1 cellular context compared by ENCODE assay signal in the genomic region with DNA sequence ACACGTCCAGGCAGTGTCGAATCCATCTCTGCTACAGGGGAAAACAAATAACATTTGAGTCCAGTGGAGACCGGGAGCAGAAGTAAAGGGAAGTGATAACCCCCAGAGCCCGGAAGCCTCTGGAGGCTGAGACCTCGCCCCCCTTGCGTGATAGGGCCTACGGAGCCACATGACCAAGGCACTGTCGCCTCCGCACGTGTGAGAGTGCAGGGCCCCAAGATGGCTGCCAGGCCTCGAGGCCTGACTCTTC.
TF ChIP-seq lines count a peak whose summit lies in the region.

No MANE protein-coding gene starts in this region.

TF ChIP-seq in HCT116, 20 proteins besides CTCF, POLR2A, EP300 and RAD21 (continued from another document):
- TF ChIP-seq, protein P1, sequence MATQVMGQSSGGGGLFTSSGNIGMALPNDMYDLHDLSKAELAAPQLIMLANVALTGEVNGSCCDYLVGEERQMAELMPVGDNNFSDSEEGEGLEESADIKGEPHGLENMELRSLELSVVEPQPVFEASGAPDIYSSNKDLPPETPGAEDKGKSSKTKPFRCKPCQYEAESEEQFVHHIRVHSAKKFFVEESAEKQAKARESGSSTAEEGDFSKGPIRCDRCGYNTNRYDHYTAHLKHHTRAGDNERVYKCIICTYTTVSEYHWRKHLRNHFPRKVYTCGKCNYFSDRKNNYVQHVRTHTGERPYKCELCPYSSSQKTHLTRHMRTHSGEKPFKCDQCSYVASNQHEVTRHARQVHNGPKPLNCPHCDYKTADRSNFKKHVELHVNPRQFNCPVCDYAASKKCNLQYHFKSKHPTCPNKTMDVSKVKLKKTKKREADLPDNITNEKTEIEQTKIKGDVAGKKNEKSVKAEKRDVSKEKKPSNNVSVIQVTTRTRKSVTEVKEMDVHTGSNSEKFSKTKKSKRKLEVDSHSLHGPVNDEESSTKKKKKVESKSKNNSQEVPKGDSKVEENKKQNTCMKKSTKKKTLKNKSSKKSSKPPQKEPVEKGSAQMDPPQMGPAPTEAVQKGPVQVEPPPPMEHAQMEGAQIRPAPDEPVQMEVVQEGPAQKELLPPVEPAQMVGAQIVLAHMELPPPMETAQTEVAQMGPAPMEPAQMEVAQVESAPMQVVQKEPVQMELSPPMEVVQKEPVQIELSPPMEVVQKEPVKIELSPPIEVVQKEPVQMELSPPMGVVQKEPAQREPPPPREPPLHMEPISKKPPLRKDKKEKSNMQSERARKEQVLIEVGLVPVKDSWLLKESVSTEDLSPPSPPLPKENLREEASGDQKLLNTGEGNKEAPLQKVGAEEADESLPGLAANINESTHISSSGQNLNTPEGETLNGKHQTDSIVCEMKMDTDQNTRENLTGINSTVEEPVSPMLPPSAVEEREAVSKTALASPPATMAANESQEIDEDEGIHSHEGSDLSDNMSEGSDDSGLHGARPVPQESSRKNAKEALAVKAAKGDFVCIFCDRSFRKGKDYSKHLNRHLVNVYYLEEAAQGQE (IDR thresholded peaks at IDR 0.05; ENCODE audit: low read depth), result no peak
- TF ChIP-seq, protein P2, sequence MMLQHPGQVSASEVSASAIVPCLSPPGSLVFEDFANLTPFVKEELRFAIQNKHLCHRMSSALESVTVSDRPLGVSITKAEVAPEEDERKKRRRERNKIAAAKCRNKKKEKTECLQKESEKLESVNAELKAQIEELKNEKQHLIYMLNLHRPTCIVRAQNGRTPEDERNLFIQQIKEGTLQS (IDR thresholded peaks at IDR 0.05), result no peak
- TF ChIP-seq SIN3A (IDR thresholded peaks at IDR 0.05; ENCODE audit: low read depth), result peak; percentile 94
- TF ChIP-seq, protein P3, sequence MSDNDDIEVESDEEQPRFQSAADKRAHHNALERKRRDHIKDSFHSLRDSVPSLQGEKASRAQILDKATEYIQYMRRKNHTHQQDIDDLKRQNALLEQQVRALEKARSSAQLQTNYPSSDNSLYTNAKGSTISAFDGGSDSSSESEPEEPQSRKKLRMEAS (IDR thresholded peaks at IDR 0.05), result peak; percentile 100
- no peak for TF ChIP-seq CEBPB (IDR thresholded peaks at IDR 0.05; ENCODE audit: low read depth)
- TF ChIP-seq POLR2AphosphoS5 (IDR thresholded peaks at IDR 0.05; ENCODE audit: low read depth, low read length), result no peak
- peak; percentile 96 for TF ChIP-seq YY1 (IDR thresholded peaks at IDR 0.05; ENCODE audit: extremely low read depth, insufficient replicate concordance, low read depth, low read length)
- no peak for TF ChIP-seq SRF (IDR thresholded peaks at IDR 0.05; ENCODE audit: low read depth)
- 0 out of 2 replicates have a peak, but pooled peaks have one; percentile 70 for TF ChIP-seq CBX3 (IDR thresholded peaks at IDR 0.05; ENCODE audit: low read depth)
- TF ChIP-seq, protein P4, sequence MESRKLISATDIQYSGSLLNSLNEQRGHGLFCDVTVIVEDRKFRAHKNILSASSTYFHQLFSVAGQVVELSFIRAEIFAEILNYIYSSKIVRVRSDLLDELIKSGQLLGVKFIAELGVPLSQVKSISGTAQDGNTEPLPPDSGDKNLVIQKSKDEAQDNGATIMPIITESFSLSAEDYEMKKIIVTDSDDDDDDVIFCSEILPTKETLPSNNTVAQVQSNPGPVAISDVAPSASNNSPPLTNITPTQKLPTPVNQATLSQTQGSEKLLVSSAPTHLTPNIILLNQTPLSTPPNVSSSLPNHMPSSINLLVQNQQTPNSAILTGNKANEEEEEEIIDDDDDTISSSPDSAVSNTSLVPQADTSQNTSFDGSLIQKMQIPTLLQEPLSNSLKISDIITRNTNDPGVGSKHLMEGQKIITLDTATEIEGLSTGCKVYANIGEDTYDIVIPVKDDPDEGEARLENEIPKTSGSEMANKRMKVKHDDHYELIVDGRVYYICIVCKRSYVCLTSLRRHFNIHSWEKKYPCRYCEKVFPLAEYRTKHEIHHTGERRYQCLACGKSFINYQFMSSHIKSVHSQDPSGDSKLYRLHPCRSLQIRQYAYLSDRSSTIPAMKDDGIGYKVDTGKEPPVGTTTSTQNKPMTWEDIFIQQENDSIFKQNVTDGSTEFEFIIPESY (IDR thresholded peaks at IDR 0.05; ENCODE audit: extremely low read depth, insufficient replicate concordance, low read length), result no peak
- no peak for TF ChIP-seq FOSL1 (IDR thresholded peaks at IDR 0.05; ENCODE audit: low read depth)
- no peak for TF ChIP-seq EZH2phosphoT487 (IDR thresholded peaks at IDR 0.05; ENCODE audit: borderline replicate concordance)
- no peak for TF ChIP-seq SP1 (IDR thresholded peaks at IDR 0.05; ENCODE audit: low read depth)
- TF ChIP-seq EZH2 (IDR thresholded peaks at IDR 0.05), result no peak
- TF ChIP-seq TCF7L2 (IDR thresholded peaks at IDR 0.05; ENCODE audit: borderline replicate concordance, extremely low read depth, insufficient read depth, insufficient read length), result no peak
